In genomic region chr14:98133806-98134205, GRCh38 we compare ENCODE assay signal across 21 cellular contexts.
A peak's percentile ranks its signal among the peaks of the same experiment; 100 is the strongest.
DNase-seq lines count a peak whose midpoint lies in the region; ATAC-seq, FAIRE-seq and TF ChIP-seq lines count a peak whose summit lies in the region.
"Had no signal": no experiment of that assay in that cellular context is flagged by ENCODE, and none has a peak within 500 bp of the region (broad histone marks: within the 10 kb centered on the region; RNA-seq: fewer than 3 reads in every experiment).

No MANE protein-coding gene starts in this region.

- no peak overlapping the region for H3K27ac ChIP-seq in PC-3 (ENCODE audit: low read length)
- H3K27ac ChIP-seq in K562 (ENCODE audit: extremely low read depth, low read depth, low read length): no peak overlapping the region
- H3K27ac ChIP-seq: 22Rv1, C4-2B, Peyer's patch, SJSA1 had no signal

- H3K9me3 Mint-ChIP-seq in activated naive CD8-positive, alpha-beta T cell (ENCODE audit: low read depth): no peaks in the 10 kb centered on the region
- no peaks in the 10 kb centered on the region for H3K9me3 Mint-ChIP-seq in activated naive CD8-positive, alpha-beta T cell treated with anti-CD3 and anti-CD28 coated beads for 36 hours

- no peaks in the 10 kb centered on the region for H3K9me1 ChIP-seq in K562 (ENCODE audit: control insufficient read depth, insufficient read depth, low read length)

- no peaks in the 10 kb centered on the region for H3F3A ChIP-seq in PC-3 (ENCODE audit: low read length, unreplicated experiment)

- H3K9me3 ChIP-seq in PC-3 (ENCODE audit: low read length) (no peaks in the 10 kb centered on the region), K562 (replicated peaks; ENCODE audit: control insufficient read depth, insufficient read depth, low read depth, low read length) (no peaks in the 10 kb centered on the region)
- H3K9me3 ChIP-seq: Peyer's patch, SJSA1 had no signal

- FAIRE-seq in K562 (lab: Jason Lieb, UNC): no peak

- H3K27me3 ChIP-seq in PC-3 (ENCODE audit: low read length) (peaks cover 39% of the 10 kb centered on the region), K562 (ENCODE audit: control insufficient read depth in 2 of 2, insufficient read depth in 2 of 2, low read length in 2 of 2) (no peaks in the 10 kb centered on the region)
- H3K27me3 ChIP-seq: Peyer's patch, SJSA1 had no signal

- H3K4me2 ChIP-seq in PC-3 (ENCODE audit: low read length) (no peak overlapping the region), K562 (ENCODE audit: insufficient read depth, low read length) (no peak overlapping the region)

- CTCF ChIA-PET in PC-3 (lab: Charles Lee) (no interaction called here), K562 (lab: Yijun Ruan, JAX; ENCODE audit: low intra/inter-chr PET ratio) (no interaction called here)

- in situ Hi-C loops in K562 (cut with MboI): no loop called here

- H3K4me1 Mint-ChIP-seq in activated naive CD8-positive, alpha-beta T cell (ENCODE audit: low read depth): peaks cover 76% of the 10 kb centered on the region
- H3K4me1 Mint-ChIP-seq in activated naive CD8-positive, alpha-beta T cell treated with anti-CD3 and anti-CD28 coated beads for 36 hours: peaks cover 65% of the 10 kb centered on the region
- H3K4me1 Mint-ChIP-seq: B cell had no signal

- peak overlapping the region; percentile 42 for H3K27ac Mint-ChIP-seq in activated naive CD8-positive, alpha-beta T cell
- H3K27ac Mint-ChIP-seq in activated naive CD8-positive, alpha-beta T cell treated with anti-CD3 and anti-CD28 coated beads for 36 hours: no peak overlapping the region
- H3K27ac Mint-ChIP-seq: B cell had no signal

- no peak overlapping the region for H2AFZ ChIP-seq in PC-3 (ENCODE audit: low read length)
- H2AFZ ChIP-seq in K562 (ENCODE audit: low read depth, low read length): no peak overlapping the region

- H3K4me1 ChIP-seq in PC-3 (ENCODE audit: insufficient read depth, low read length) (no peaks in the 10 kb centered on the region), K562 (replicated peaks in 1 of 2; ENCODE audit: control insufficient read depth in 2 of 2, insufficient read depth in 2 of 2, low read length in 2 of 2) (no peaks in the 10 kb centered on the region)
- H3K4me1 ChIP-seq: Peyer's patch, SJSA1 had no signal

- no peak for TF ChIP-seq RAD21 in K562 (CRISPR knock-in tag; conservative IDR thresholded peaks at IDR 0.05 in 1 of 2, IDR thresholded peaks at IDR 0.05 in 1 of 2)

- no peaks in the 10 kb centered on the region for H3K36me3 ChIP-seq in PC-3 (ENCODE audit: low read depth, low read length)
- H3K36me3 ChIP-seq in K562 (ENCODE audit: control insufficient read depth, insufficient read depth, low read length): no peaks in the 10 kb centered on the region
- H3K36me3 ChIP-seq: Peyer's patch, SJSA1 had no signal

- H3K79me2 ChIP-seq in PC-3 (ENCODE audit: low read length) (no peaks in the 10 kb centered on the region), K562 (ENCODE audit: control insufficient read depth, insufficient read depth, low read length) (no peaks in the 10 kb centered on the region)

- ATAC-seq in PC-3 (no peak), K562 (no peak), GM18517 (IDR thresholded peaks at IDR 0.05; ENCODE audit: unreplicated experiment) (no peak), GM21723 (IDR thresholded peaks at IDR 0.05; ENCODE audit: unreplicated experiment) (no peak)

- POLR2A ChIA-PET in PC-3 (lab: Charles Lee; ENCODE audit: unreplicated experiment): no interaction called here
- POLR2A ChIA-PET in K562 (lab: Yijun Ruan, JAX): no interaction called here

- BruUV-seq in PC-3 (replicated peaks; lab: Mats Ljungman, UMichigan) (no TSS peak), K562 (replicated peaks; lab: Mats Ljungman, UMichigan) (no TSS peak)

- H4K20me1 ChIP-seq in PC-3 (ENCODE audit: low read length) (no peaks in the 10 kb centered on the region), K562 (replicated peaks; ENCODE audit: control insufficient read depth, insufficient read depth, low read length) (no peaks in the 10 kb centered on the region)

- no peaks in the 10 kb centered on the region for H3K27me3 Mint-ChIP-seq in activated naive CD8-positive, alpha-beta T cell
- H3K27me3 Mint-ChIP-seq in activated naive CD8-positive, alpha-beta T cell treated with anti-CD3 and anti-CD28 coated beads for 36 hours: no peaks in the 10 kb centered on the region

- no peak overlapping the region for H3K4me3 ChIP-seq in PC-3 (ENCODE audit: low read length)
- no peak overlapping the region for H3K4me3 ChIP-seq in K562
- H3K4me3 ChIP-seq: Peyer's patch, SJSA1 had no signal

- TF ChIP-seq EP300 in K562 (IDR thresholded peaks at IDR 0.05; ENCODE audit: low read length): no peak

- 3% methylated on average over 4 of the region's 4 CpGs for WGBS in K562 (ENCODE audit: insufficient coverage, low coverage, missing lambda C conversion rate)

- H3K4me3 Mint-ChIP-seq in activated naive CD8-positive, alpha-beta T cell: no peak overlapping the region
- no peak overlapping the region for H3K4me3 Mint-ChIP-seq in activated naive CD8-positive, alpha-beta T cell treated with anti-CD3 and anti-CD28 coated beads for 36 hours
- H3K4me3 Mint-ChIP-seq: B cell had no signal

- no peak for TF ChIP-seq CTCF in PC-3 (conservative IDR thresholded peaks at IDR 0.05; ENCODE audit: low read depth, low read length)
- no peak for TF ChIP-seq CTCF in K562 (IDR thresholded peaks at IDR 0.05 in 2 of 3, conservative IDR thresholded peaks at IDR 0.05 in 1 of 3; ENCODE audit: insufficient read depth in 2 of 3, low read depth in 1 of 3, low read length in 3 of 3)

- no peaks in the 10 kb centered on the region for H3K36me3 Mint-ChIP-seq in activated naive CD8-positive, alpha-beta T cell
- H3K36me3 Mint-ChIP-seq in activated naive CD8-positive, alpha-beta T cell treated with anti-CD3 and anti-CD28 coated beads for 36 hours: peaks cover 3% of the 10 kb centered on the region

- TF ChIP-seq POLR2A in K562 (conservative IDR thresholded peaks at IDR 0.05): no peak

- intact Hi-C loops in PC-3 (cut with micrococcal nuclease): no loop called here
- intact Hi-C loops in K562 (cut with micrococcal nuclease): no loop called here

- no peak for DNase-seq in activated naive CD8-positive, alpha-beta T cell treated with anti-CD3 and anti-CD28 coated beads for 36 hours
- DNase-seq in PC-3 (peak; percentile 17), K562 (ENCODE audit: extremely low read depth in 1 of 4, low spot score in 3 of 4) (peak in 2 of 4 experiments; percentile 6 to 10), kidney tubule cell (ENCODE audit: low spot score) (peak; percentile 35)
- DNase-seq in activated CD4-positive, alpha-beta T cell treated with anti-CD3 and anti-CD28 coated beads, Interleukin-2, amount 50 U/mL, for 4 hours: no peak
- DNase-seq: Calu3, DND-41, H7, Kasumi-1, NCI-H146, NCI-H446 treated with DMSO at 0.1 percent for 48 hours, NCI-H526 treated with DMSO at 0.1 percent for 48 hours, Peyer's patch, Right ventricle myocardium superior had no signal

- H3K9me2 ChIP-seq in PC-3 (replicated peaks; ENCODE audit: low read length): no peaks in the 10 kb centered on the region

- H3K9ac ChIP-seq in PC-3 (ENCODE audit: low read length) (no peak overlapping the region), K562 (ENCODE audit: insufficient read depth in 1 of 2, low read depth in 2 of 2, low read length in 2 of 2) (no peak overlapping the region)

TF ChIP-seq in K562, 482 proteins besides CTCF, POLR2A, EP300 and RAD21 (continues in another document):
- TF ChIP-seq NFIC (IDR thresholded peaks at IDR 0.05): peak; percentile 63; the same call in 1 of the 2 replicates
- TF ChIP-seq NFIX (CRISPR knock-in tag; IDR thresholded peaks at IDR 0.05; ENCODE audit: low read depth): 0 out of 2 replicates have a peak, but pooled peaks have one; percentile 48
- TF ChIP-seq HIVEP1 (CRISPR knock-in tag; IDR thresholded peaks at IDR 0.05): no peak
- TF ChIP-seq UBTF (IDR thresholded peaks at IDR 0.05; ENCODE audit: borderline replicate concordance in 1 of 2, low read depth in 2 of 2, low read length in 2 of 2): no peak
- TF ChIP-seq TAF15 (IDR thresholded peaks at IDR 0.05; ENCODE audit: low read depth, low read length): no peak
- TF ChIP-seq EP400 (IDR thresholded peaks at IDR 0.05): no peak
- TF ChIP-seq CHCHD3 (CRISPR knock-in tag; IDR thresholded peaks at IDR 0.05): no peak
- TF ChIP-seq ARNT (IDR thresholded peaks at IDR 0.05): no peak
- no peak for TF ChIP-seq CREM (IDR thresholded peaks at IDR 0.05; ENCODE audit: low read depth)

Comparison
In these comparisons a context has a peak if more than half of its experiments do, and no peak if none do; other contexts are left out.
1. DNase-seq: peak in PC-3 (single experiment) and kidney tubule cell (single experiment); none in activated naive CD8-positive, alpha-beta T cell treated with anti-CD3 and anti-CD28 coated beads for 36 hours (single experiment) and activated CD4-positive, alpha-beta T cell treated with anti-CD3 and anti-CD28 coated beads, Interleukin-2, amount 50 U/mL, for 4 hours (0 of 2).